11 cellular contexts compared by ENCODE assay signal in the genomic region with DNA sequence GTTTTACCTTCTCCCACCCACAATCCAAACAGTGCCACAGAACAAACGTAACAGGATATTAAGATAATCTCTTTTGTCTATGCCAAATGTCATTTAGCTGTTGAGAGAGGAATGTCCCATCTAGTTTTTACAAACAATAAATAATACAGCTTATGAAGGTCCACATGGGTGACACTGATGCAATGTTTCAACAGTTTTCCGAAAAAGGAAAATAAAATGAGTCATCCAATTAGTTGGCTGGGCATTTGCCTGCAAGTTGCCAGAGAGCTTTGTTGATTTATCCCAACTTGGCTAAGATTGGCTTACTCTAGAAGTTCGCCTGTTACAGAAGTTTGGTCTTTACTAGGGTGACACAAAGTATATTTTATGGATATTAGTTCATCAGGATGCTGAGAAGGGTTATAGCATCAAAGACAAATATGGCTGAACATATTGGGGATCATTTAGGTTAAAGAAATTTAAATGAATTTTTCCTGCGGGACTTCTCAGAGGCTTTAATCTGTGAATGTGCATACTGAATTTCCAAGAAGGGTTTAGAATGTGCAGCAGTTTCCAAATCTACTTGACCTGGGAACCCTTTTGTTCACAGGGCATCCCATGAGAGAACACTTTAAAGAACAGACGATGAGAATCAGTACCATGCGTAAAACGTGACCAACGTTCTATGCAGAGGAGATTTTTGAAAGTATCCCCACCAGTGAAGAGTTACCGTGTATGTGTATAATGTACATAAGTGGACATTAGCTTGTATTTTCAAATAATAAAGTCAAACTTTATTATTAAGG.
DNase-seq lines count a peak whose midpoint lies in the region; ATAC-seq and TF ChIP-seq lines count a peak whose summit lies in the region.
"Had no signal": no experiment of that assay in that cellular context is flagged by ENCODE, and none has a peak within 500 bp of the region (broad histone marks: within the 10 kb centered on the region; RNA-seq: fewer than 3 reads in every experiment).

No MANE protein-coding gene starts in this region.

- no peak overlapping the region for H3K4me3 ChIP-seq in GM23248
- H3K4me3 ChIP-seq in SK-N-SH (ENCODE audit: low read depth in 2 of 2, low read length in 1 of 2) = no peak overlapping the region
- no peak overlapping the region for H3K4me3 ChIP-seq in foreskin fibroblast (ENCODE audit: low read depth in 1 of 2, low read length in 2 of 2)
- H3K4me3 ChIP-seq in Karpas-422 (ENCODE audit: low read length) = no peak overlapping the region

- H3K27ac ChIP-seq in GM23248 (peak overlapping the region; percentile 90), SK-N-SH (ENCODE audit: low read depth in 2 of 2, low read length in 1 of 2) (peak overlapping the region in 1 of 2 experiments; percentile 88; a peak in 3 of 4 replicates), Karpas-422 (ENCODE audit: low read length) (no peak overlapping the region)

- peaks cover 37% of the 10 kb centered on the region for H3K4me1 ChIP-seq in GM23248 (ENCODE audit: insufficient read depth)
- H3K4me1 ChIP-seq in SK-N-SH (ENCODE audit: control insufficient read depth in 1 of 2, insufficient read depth in 2 of 2, low read depth in 1 of 2, low read length in 1 of 2) = peaks cover 0 to 28% of the 10 kb centered on the region in 2 experiments; a peak in 3 of 4 replicates
- H3K4me1 ChIP-seq in Karpas-422 (ENCODE audit: low read length) = no peaks in the 10 kb centered on the region; the same call in 1 of the 2 replicates

- no peaks in the 10 kb centered on the region for H3K9me3 ChIP-seq in GM23248 (ENCODE audit: low read depth)
- no peaks in the 10 kb centered on the region for H3K9me3 ChIP-seq in SK-N-SH
- H3K9me3 ChIP-seq in Karpas-422 (ENCODE audit: low read length) = no peaks in the 10 kb centered on the region

- H3K9me2 ChIP-seq in GM23248 (ENCODE audit: insufficient read depth) (no peaks in the 10 kb centered on the region), SK-N-SH (no peaks in the 10 kb centered on the region), Karpas-422 (replicated peaks; ENCODE audit: insufficient read depth, low read length) (no peaks in the 10 kb centered on the region)

- H2AFZ ChIP-seq in GM23248 = peak overlapping the region; percentile 80
- no peak overlapping the region for H2AFZ ChIP-seq in SK-N-SH (ENCODE audit: low read depth)
- H2AFZ ChIP-seq in Karpas-422 (ENCODE audit: low read length) = no peak overlapping the region

- peak; percentile 90 for DNase-seq in GM23248
- no peak for DNase-seq in SK-N-SH
- peak; percentile 78 to 92 for DNase-seq in foreskin fibroblast
- DNase-seq in renal cortical epithelial cell (ENCODE audit: low read depth) = peak; percentile 84
- no peak for DNase-seq in GM10266 (ENCODE audit: extremely low spot score)
- no peak for DNase-seq in Karpas-422
- DNase-seq: activated CD8-positive, alpha-beta T cell treated with anti-CD3 and anti-CD28 coated beads, Interleukin-2, amount 10 ng/mL, durations not matched to agents 7 days and 5 days; GF-D8; naive thymus-derived CD4-positive, alpha-beta T cell had no signal

- no peaks in the 10 kb centered on the region for H4K20me1 ChIP-seq in GM23248 (ENCODE audit: insufficient read depth)
- H4K20me1 ChIP-seq in SK-N-SH (ENCODE audit: insufficient read depth) = no peaks in the 10 kb centered on the region
- H4K20me1 ChIP-seq in Karpas-422 (ENCODE audit: insufficient read depth, low read depth, low read length) = no peaks in the 10 kb centered on the region

- H3K36me3 ChIP-seq in GM23248 (ENCODE audit: low read depth) (no peaks in the 10 kb centered on the region), SK-N-SH (replicated peaks in 1 of 2; ENCODE audit: control insufficient read depth in 1 of 2, insufficient read depth in 2 of 2, low read length in 1 of 2) (no peaks in the 10 kb centered on the region), Karpas-422 (ENCODE audit: insufficient read depth, low read length) (no peaks in the 10 kb centered on the region)

- TF ChIP-seq CTCF in SK-N-SH (IDR thresholded peaks at IDR 0.05) (no peak), foreskin fibroblast (IDR thresholded peaks at IDR 0.05; ENCODE audit: low read depth, low read length) (no peak), GM10266 (IDR thresholded peaks at IDR 0.05; ENCODE audit: control insufficient read depth, insufficient read depth, low read depth, missing control alignments) (no peak)

- peak in 1 of 2 experiments; percentile 55; a peak in 1 of 4 replicates for TF ChIP-seq EP300 in SK-N-SH (IDR thresholded peaks at IDR 0.05; ENCODE audit: borderline replicate concordance in 1 of 2, low read depth in 1 of 2, low read length in 1 of 2)

- H3F3A ChIP-seq in GM23248 (ENCODE audit: insufficient read depth) (peaks cover 38% of the 10 kb centered on the region), SK-N-SH (replicated peaks; ENCODE audit: insufficient read depth) (peaks cover 21% of the 10 kb centered on the region)

- peak overlapping the region; percentile 54 for H3K4me2 ChIP-seq in GM23248 (ENCODE audit: unreplicated experiment)
- peak overlapping the region; percentile 45; the same call in 1 of the 2 replicates for H3K4me2 ChIP-seq in SK-N-SH
- no peak overlapping the region for H3K4me2 ChIP-seq in Karpas-422 (ENCODE audit: low read depth, low read length, poor library complexity, severe bottlenecking)

- in situ Hi-C loops in GM23248 (cut with MboI) = no loop called here

- H3K9ac ChIP-seq in GM23248 (peak overlapping the region; percentile 70), SK-N-SH (peak overlapping the region; percentile 16; the same call in 1 of the 2 replicates), Karpas-422 (ENCODE audit: low read length) (no peak overlapping the region)

- CTCF ChIA-PET in SK-N-SH (lab: Yijun Ruan, JAX) = no interaction called here

- POLR2A ChIA-PET in SK-N-SH (lab: Yijun Ruan, JAX) = no interaction called here

- TF ChIP-seq RAD21 in SK-N-SH (IDR thresholded peaks at IDR 0.05; ENCODE audit: low read length) = no peak

- H3K27me3 ChIP-seq in GM23248 (replicated peaks; ENCODE audit: insufficient read depth) = no peaks in the 10 kb centered on the region
- H3K27me3 ChIP-seq in SK-N-SH (ENCODE audit: insufficient read depth) = no peaks in the 10 kb centered on the region
- no peaks in the 10 kb centered on the region for H3K27me3 ChIP-seq in Karpas-422 (ENCODE audit: low read length)

- ATAC-seq in HG03565 (IDR thresholded peaks at IDR 0.05; ENCODE audit: unreplicated experiment) (no peak), GM19324 (IDR thresholded peaks at IDR 0.05; ENCODE audit: low FRiP score, unreplicated experiment) (no peak)
- ATAC-seq: activated CD8-positive, alpha-beta T cell treated with anti-CD3 and anti-CD28 coated beads, Interleukin-2, amount 10 ng/mL, durations not matched to agents 7 days and 5 days; naive thymus-derived CD4-positive, alpha-beta T cell had no signal

- WGBS in GM23248 (ENCODE audit: low coverage in 1 of 2, low lambda C conversion rate in 2 of 2, missing lambda C conversion rate in 2 of 2), 2 experiments = 35 to 37% methylated on average over 9 of the region's 9 CpGs
- WGBS in SK-N-SH (ENCODE audit: low lambda C conversion rate) = 57% methylated on average over 9 of the region's 9 CpGs

- H3K79me2 ChIP-seq in GM23248 (ENCODE audit: insufficient read depth) (0 out of 2 replicates have a peak, but pooled peaks cover 4% of the 10 kb centered on the region), SK-N-SH (ENCODE audit: insufficient read depth) (peaks cover 27% of the 10 kb centered on the region; the same call in 1 of the 2 replicates), Karpas-422 (ENCODE audit: low read length) (no peaks in the 10 kb centered on the region)

TF ChIP-seq in SK-N-SH, 30 proteins besides CTCF, POLR2A, EP300 and RAD21:
- TF ChIP-seq MEF2A (IDR thresholded peaks at IDR 0.05; ENCODE audit: borderline replicate concordance, low read depth) (0 out of 2 replicates have a peak, but pooled peaks have one; percentile 21), ELF1 (IDR thresholded peaks at IDR 0.05) (no peak), TCF12 (IDR thresholded peaks at IDR 0.05) (peak; percentile 74), JUND (IDR thresholded peaks at IDR 0.05) (peak; percentile 89), NRF1 (IDR thresholded peaks at IDR 0.05; ENCODE audit: low read depth, low read length) (no peak), SIN3A (IDR thresholded peaks at IDR 0.05; ENCODE audit: borderline replicate concordance, low read depth, low read length) (no peak), NFIC (IDR thresholded peaks at IDR 0.05; ENCODE audit: borderline replicate concordance) (peak; percentile 53), FOSL2 (IDR thresholded peaks at IDR 0.05; ENCODE audit: borderline replicate concordance, low read depth) (peak; percentile 83; the same call in 1 of the 2 replicates)
- TF ChIP-seq, protein P1, sequence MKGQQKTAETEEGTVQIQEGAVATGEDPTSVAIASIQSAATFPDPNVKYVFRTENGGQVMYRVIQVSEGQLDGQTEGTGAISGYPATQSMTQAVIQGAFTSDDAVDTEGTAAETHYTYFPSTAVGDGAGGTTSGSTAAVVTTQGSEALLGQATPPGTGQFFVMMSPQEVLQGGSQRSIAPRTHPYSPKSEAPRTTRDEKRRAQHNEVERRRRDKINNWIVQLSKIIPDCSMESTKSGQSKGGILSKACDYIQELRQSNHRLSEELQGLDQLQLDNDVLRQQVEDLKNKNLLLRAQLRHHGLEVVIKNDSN (IDR thresholded peaks at IDR 0.05; ENCODE audit: borderline replicate concordance, low read depth) = no peak
- TF ChIP-seq, protein P2, sequence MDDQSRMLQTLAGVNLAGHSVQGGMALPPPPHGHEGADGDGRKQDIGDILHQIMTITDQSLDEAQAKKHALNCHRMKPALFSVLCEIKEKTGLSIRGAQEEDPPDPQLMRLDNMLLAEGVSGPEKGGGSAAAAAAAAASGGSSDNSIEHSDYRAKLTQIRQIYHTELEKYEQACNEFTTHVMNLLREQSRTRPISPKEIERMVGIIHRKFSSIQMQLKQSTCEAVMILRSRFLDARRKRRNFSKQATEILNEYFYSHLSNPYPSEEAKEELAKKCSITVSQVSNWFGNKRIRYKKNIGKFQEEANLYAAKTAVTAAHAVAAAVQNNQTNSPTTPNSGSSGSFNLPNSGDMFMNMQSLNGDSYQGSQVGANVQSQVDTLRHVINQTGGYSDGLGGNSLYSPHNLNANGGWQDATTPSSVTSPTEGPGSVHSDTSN (IDR thresholded peaks at IDR 0.05) = peak; percentile 84
- TF ChIP-seq, protein P3, sequence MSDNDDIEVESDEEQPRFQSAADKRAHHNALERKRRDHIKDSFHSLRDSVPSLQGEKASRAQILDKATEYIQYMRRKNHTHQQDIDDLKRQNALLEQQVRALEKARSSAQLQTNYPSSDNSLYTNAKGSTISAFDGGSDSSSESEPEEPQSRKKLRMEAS (IDR thresholded peaks at IDR 0.05; ENCODE audit: low read depth) = peak; percentile 62

Comparison
In these comparisons a context has a peak if more than half of its experiments do, and no peak if none do; other contexts are left out.
1. DNase-seq: peak in GM23248 (single experiment), foreskin fibroblast (2 of 2) and renal cortical epithelial cell (single experiment); none in SK-N-SH (single experiment), GM10266 (single experiment) and Karpas-422 (single experiment).